Comparison of ENCODE assay signal across 1 cellular context in the genomic region with DNA sequence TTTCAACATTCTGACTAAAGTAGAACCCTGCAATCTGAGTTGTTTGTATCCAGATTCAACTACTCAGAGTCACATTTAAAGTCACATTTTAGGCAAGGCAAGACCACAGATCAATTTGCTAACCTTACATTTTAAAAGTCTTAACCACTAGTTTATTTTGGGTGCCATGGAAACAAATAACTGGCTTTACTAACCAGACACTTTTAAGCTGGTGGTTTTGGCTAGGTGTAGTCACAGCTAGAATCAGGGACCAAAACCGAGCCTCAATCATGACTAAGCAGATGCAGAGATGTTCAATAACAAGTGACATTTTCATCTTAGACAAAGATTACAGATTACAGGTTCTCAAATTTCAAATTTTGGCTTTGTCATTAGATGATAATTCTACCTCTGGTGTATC.
TF ChIP-seq lines count a peak whose summit lies in the region.

No MANE protein-coding gene starts in this region.

TF ChIP-seq in SK-N-SH treated with all-trans-retinoic acid at 6 μM for 48 hours, 23 proteins besides CTCF, POLR2A, EP300 and RAD21 (continued from another document):
- TF ChIP-seq, protein P1, sequence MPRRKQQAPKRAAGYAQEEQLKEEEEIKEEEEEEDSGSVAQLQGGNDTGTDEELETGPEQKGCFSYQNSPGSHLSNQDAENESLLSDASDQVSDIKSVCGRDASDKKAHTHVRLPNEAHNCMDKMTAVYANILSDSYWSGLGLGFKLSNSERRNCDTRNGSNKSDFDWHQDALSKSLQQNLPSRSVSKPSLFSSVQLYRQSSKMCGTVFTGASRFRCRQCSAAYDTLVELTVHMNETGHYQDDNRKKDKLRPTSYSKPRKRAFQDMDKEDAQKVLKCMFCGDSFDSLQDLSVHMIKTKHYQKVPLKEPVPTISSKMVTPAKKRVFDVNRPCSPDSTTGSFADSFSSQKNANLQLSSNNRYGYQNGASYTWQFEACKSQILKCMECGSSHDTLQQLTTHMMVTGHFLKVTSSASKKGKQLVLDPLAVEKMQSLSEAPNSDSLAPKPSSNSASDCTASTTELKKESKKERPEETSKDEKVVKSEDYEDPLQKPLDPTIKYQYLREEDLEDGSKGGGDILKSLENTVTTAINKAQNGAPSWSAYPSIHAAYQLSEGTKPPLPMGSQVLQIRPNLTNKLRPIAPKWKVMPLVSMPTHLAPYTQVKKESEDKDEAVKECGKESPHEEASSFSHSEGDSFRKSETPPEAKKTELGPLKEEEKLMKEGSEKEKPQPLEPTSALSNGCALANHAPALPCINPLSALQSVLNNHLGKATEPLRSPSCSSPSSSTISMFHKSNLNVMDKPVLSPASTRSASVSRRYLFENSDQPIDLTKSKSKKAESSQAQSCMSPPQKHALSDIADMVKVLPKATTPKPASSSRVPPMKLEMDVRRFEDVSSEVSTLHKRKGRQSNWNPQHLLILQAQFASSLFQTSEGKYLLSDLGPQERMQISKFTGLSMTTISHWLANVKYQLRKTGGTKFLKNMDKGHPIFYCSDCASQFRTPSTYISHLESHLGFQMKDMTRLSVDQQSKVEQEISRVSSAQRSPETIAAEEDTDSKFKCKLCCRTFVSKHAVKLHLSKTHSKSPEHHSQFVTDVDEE (CRISPR knock-in tag; IDR thresholded peaks at IDR 0.05): no peak
- TF ChIP-seq ISL1 (CRISPR knock-in tag; IDR thresholded peaks at IDR 0.05) (no peak), PPARA (CRISPR knock-in tag; IDR thresholded peaks at IDR 0.05; ENCODE audit: borderline replicate concordance) (no peak), ZFP30 (CRISPR knock-in tag; IDR thresholded peaks at IDR 0.05) (no peak), CSDC2 (CRISPR knock-in tag; IDR thresholded peaks at IDR 0.05) (no peak), TOX (CRISPR knock-in tag; IDR thresholded peaks at IDR 0.05; ENCODE audit: borderline replicate concordance) (no peak)
- TF ChIP-seq, protein P2, sequence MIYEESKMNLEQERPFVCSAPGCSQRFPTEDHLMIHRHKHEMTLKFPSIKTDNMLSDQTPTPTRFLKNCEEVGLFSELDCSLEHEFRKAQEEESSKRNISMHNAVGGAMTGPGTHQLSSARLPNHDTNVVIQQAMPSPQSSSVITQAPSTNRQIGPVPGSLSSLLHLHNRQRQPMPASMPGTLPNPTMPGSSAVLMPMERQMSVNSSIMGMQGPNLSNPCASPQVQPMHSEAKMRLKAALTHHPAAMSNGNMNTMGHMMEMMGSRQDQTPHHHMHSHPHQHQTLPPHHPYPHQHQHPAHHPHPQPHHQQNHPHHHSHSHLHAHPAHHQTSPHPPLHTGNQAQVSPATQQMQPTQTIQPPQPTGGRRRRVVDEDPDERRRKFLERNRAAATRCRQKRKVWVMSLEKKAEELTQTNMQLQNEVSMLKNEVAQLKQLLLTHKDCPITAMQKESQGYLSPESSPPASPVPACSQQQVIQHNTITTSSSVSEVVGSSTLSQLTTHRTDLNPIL (CRISPR knock-in tag; IDR thresholded peaks at IDR 0.05; ENCODE audit: low read depth): no peak
